Comparison of ENCODE assay signal across 20 cellular contexts in genomic region chr5:32231241-32231640, GRCh38. TPM values are rescaled to one million over a fixed set of nuclear protein-coding genes. Genes with fewer than 3 reads are reported as not detected.
DNase-seq lines count a peak whose midpoint lies in the region; ATAC-seq and TF ChIP-seq lines count a peak whose summit lies in the region.
"Had no signal": no experiment of that assay in that cellular context is flagged by ENCODE, and none has a peak within 500 bp of the region (broad histone marks: within the 10 kb centered on the region; RNA-seq: fewer than 3 reads in every experiment).

No MANE protein-coding gene starts in this region.

- H3K36me3 ChIP-seq in sigmoid colon (peaks cover 0 to 42% (median 12%) of the 10 kb centered on the region in 4 donors), upper lobe of right lung (peaks cover 30% of the 10 kb centered on the region)

- no peak for TF ChIP-seq EP300 in sigmoid colon (IDR thresholded peaks at IDR 0.05)

- no peak for TF ChIP-seq POLR2A in sigmoid colon (IDR thresholded peaks at IDR 0.05)

- WGBS in sigmoid colon, 2 donors = 56 to 63% methylated on average over 6 of the region's 6 CpGs

- H3K4me1 ChIP-seq in sigmoid colon = peaks cover 0 to 49% (median 38%) of the 10 kb centered on the region in 4 donors
- H3K4me1 ChIP-seq in upper lobe of right lung = peaks cover 21% of the 10 kb centered on the region

- intact Hi-C loops in sigmoid colon (cut with DNase I) (loop anchor here (5.0 kb wide), 4 partner anchors 96 to 381 kb away; partner anchors contain the start of gene SUB1), upper lobe of right lung (cut with DNase I) (no loop called here)

- DNase-seq in CD1c-positive myeloid dendritic cell (ENCODE audit: extremely low spot score) = peak; percentile 66
- DNase-seq in MV-4-11 (lab: John Stamatoyannopoulos, UW) = peak; percentile 89
- DNase-seq in sigmoid colon = no peak
- DNase-seq in upper lobe of right lung = no peak
- no peak for DNase-seq in NCI-H69 (lab: John Stamatoyannopoulos, UW)
- no peak for DNase-seq in NCI-H1417 (lab: John Stamatoyannopoulos, UW)
- no peak for DNase-seq in stimulated activated CD4-positive, alpha-beta T cell treated with anti-CD3 and anti-CD28 coated beads, Interleukin-15, amount 100 ng/mL, for 24 hours
- DNase-seq: activated CD4-positive, CD25-positive, alpha-beta regulatory T cell treated with anti-CD3 and anti-CD28 coated beads, Interleukin-2, amount 50 U/mL, for 72 hours; activated T-cell treated with anti-CD3 and anti-CD28 coated beads, Interleukin-2, amount 50 U/mL, for 1 hour; adrenal gland; CD4-positive, alpha-beta T cell; H9; NCI-H1092; NCI-H2081 treated with DMSO at 0.1 percent for 48 hours; spleen; stimulated activated CD4-positive, alpha-beta T cell treated with anti-CD3 and anti-CD28 coated beads, Interleukin-4, amount 100 ng/mL, for 4 hours; stomach had no signal

- no peaks in the 10 kb centered on the region for H3K27me3 ChIP-seq in sigmoid colon
- no peaks in the 10 kb centered on the region for H3K27me3 ChIP-seq in upper lobe of right lung
- H3K27me3 ChIP-seq: adrenal gland, spleen, stomach, upper lobe of left lung had no signal

- H3K4me3 ChIP-seq in sigmoid colon (no peak overlapping the region), upper lobe of right lung (no peak overlapping the region)
- H3K4me3 ChIP-seq: adrenal gland, lung, spleen, stomach, upper lobe of left lung had no signal

- H3K27ac ChIP-seq in VCaP = peak overlapping the region; percentile 97
- peak overlapping the region; percentile 70 to 76 (median 74) for H3K27ac ChIP-seq in sigmoid colon
- no peak overlapping the region for H3K27ac ChIP-seq in upper lobe of right lung
- H3K27ac ChIP-seq: adrenal gland had no signal

- no peak for ATAC-seq in upper lobe of right lung

- TF ChIP-seq CTCF in VCaP (conservative IDR thresholded peaks at IDR 0.05) = no peak
- TF ChIP-seq CTCF in sigmoid colon (IDR thresholded peaks at IDR 0.05) = no peak
- TF ChIP-seq CTCF in upper lobe of right lung (IDR thresholded peaks at IDR 0.05) = no peak

- no peaks in the 10 kb centered on the region for H3K9me3 ChIP-seq in sigmoid colon
- no peaks in the 10 kb centered on the region for H3K9me3 ChIP-seq in upper lobe of right lung
- H3K9me3 ChIP-seq: adrenal gland, spleen, stomach, upper lobe of left lung had no signal

RNA-seq across cellular contexts. Expression of gene GOLPH3, which starts 57.1 kb away (rescaled TPM):
- total RNA-seq in sigmoid colon (100 to 1,000 TPM; 170 to 247 (median 192) TPM), upper lobe of right lung (112 TPM)
- polyA plus RNA-seq in sigmoid colon = 100 to 1,000 TPM in 1 of 3 donors, 10 to 100 TPM in 2; 63.6 to 127 (median 94.3) TPM

Comparison
In these comparisons a context has a peak if more than half of its experiments do, and no peak if none do; other contexts are left out.
1. DNase-seq: peak in CD1c-positive myeloid dendritic cell (single experiment) and MV-4-11 (single experiment); none in sigmoid colon (single experiment), upper lobe of right lung (single experiment), NCI-H69 (single experiment), NCI-H1417 (0 of 3) and stimulated activated CD4-positive, alpha-beta T cell treated with anti-CD3 and anti-CD28 coated beads, Interleukin-15, amount 100 ng/mL, for 24 hours (single experiment).